ENCODE assay signal across 8 cellular contexts in genomic region chr1:46617108-46617694, GRCh38. TPM values are rescaled to one million over a fixed set of nuclear protein-coding genes. Genes with fewer than 3 reads are reported as not detected.
DNase-seq lines count a peak whose midpoint lies in the region; ATAC-seq and TF ChIP-seq lines count a peak whose summit lies in the region.

No MANE protein-coding gene starts in this region.

- peaks cover 57% of the 10 kb centered on the region for H3K4me1 ChIP-seq in PC-9 (replicated peaks; ENCODE audit: insufficient read depth)
- H3K4me1 ChIP-seq in esophagus muscularis mucosa, result peaks cover 45 to 50% (median 47%) of the 10 kb centered on the region in 4 donors
- H3K4me1 ChIP-seq in neutrophil (ENCODE audit: control insufficient read depth in 1 of 2, insufficient read depth in 1 of 2, low read depth in 1 of 2, low read length in 1 of 2), result peaks cover 35 to 38% of the 10 kb centered on the region in 2 experiments

- H3K27me3 ChIP-seq in PC-9 (ENCODE audit: insufficient read depth, low read depth) (no peaks in the 10 kb centered on the region), esophagus muscularis mucosa (no peaks in the 10 kb centered on the region), neutrophil (no peaks in the 10 kb centered on the region)

- peak overlapping the region; percentile 98 for H3K4me2 ChIP-seq in PC-9

- H3K9me3 Mint-ChIP-seq in Calu3 (ENCODE audit: low read depth, unreplicated experiment), result no peaks in the 10 kb centered on the region

- DNase-seq in Calu3 (no peak), PC-9 (no peak), esophagus muscularis mucosa (ENCODE audit: extremely low spot score) (no peak), NCI-H1092 treated with DMSO at 0.1 percent for 48 hours (lab: John Stamatoyannopoulos, UW) (no peak), NCI-H526 treated with DMSO at 0.1 percent for 48 hours (lab: John Stamatoyannopoulos, UW) (no peak)

- no peaks in the 10 kb centered on the region for H4K20me1 ChIP-seq in PC-9 (ENCODE audit: insufficient read depth)

- H3K27ac ChIP-seq in PC-9, result peak overlapping the region; percentile 53
- peak overlapping the region; percentile 94 to 97 (median 95) for H3K27ac ChIP-seq in esophagus muscularis mucosa (replicated peaks in 1 of 4)
- peak overlapping the region; percentile 77 for H3K27ac ChIP-seq in neutrophil

- peak overlapping the region; percentile 89 for H2AFZ ChIP-seq in PC-9

- intact Hi-C loops in Calu3 (cut with micrococcal nuclease; ENCODE audit: unreplicated experiment), result no loop called here
- intact Hi-C loops in PC-9 (cut with micrococcal nuclease; ENCODE audit: unreplicated experiment), result loop anchor here (2.0 to 10.0 kb wide), 3 partner anchors 68 to 718 kb away; partner anchors contain the start of genes CMPK1 and EFCAB14
- intact Hi-C loops in esophagus muscularis mucosa (cut with DNase I), result loop anchor here (5.0 kb wide), 1 partner anchor 50 kb away; the partner anchor contains the start of gene ATPAF1

- no peaks in the 10 kb centered on the region for H3K36me3 ChIP-seq in PC-9 (ENCODE audit: low read depth)
- peaks cover 0 to 8% (median 4%) of the 10 kb centered on the region in 4 donors for H3K36me3 ChIP-seq in esophagus muscularis mucosa
- no peaks in the 10 kb centered on the region for H3K36me3 ChIP-seq in neutrophil

- H3K4me3 ChIP-seq in PC-9 (peak overlapping the region; percentile 66), esophagus muscularis mucosa (peak overlapping the region; percentile 83 to 99 (median 86)), neutrophil (ENCODE audit: low read depth in 1 of 2, low read length in 1 of 2) (peak overlapping the region; percentile 74 to 93)

- peaks cover 12% of the 10 kb centered on the region for H3K27me3 Mint-ChIP-seq in Calu3 (ENCODE audit: unreplicated experiment)

- no TSS peak for BruUV-seq in Calu3 (replicated peaks; lab: Mats Ljungman, UMichigan)
- TSS peak; percentile 24 for BruUV-seq in PC-9 (replicated peaks; lab: Mats Ljungman, UMichigan)

- ATAC-seq in GM18519 (IDR thresholded peaks at IDR 0.05; ENCODE audit: low FRiP score, unreplicated experiment) (no peak), HG03045 (IDR thresholded peaks at IDR 0.05; ENCODE audit: unreplicated experiment) (no peak)

- H3K27ac Mint-ChIP-seq in Calu3 (ENCODE audit: unreplicated experiment), result peak overlapping the region; percentile 62

- peaks cover 14% of the 10 kb centered on the region for H3F3A ChIP-seq in PC-9 (ENCODE audit: insufficient read depth, low read depth)

- TF ChIP-seq CTCF in Calu3 (IDR thresholded peaks at IDR 0.05; ENCODE audit: unreplicated experiment) (no peak), PC-9 (conservative IDR thresholded peaks at IDR 0.05) (no peak), esophagus muscularis mucosa (IDR thresholded peaks at IDR 0.05) (no peak), neutrophil (IDR thresholded peaks at IDR 0.05) (no peak)

- H3K36me3 Mint-ChIP-seq in Calu3 (ENCODE audit: insufficient read depth, unreplicated experiment), result peaks cover 14% of the 10 kb centered on the region

- peak overlapping the region; percentile 90 for H3K4me3 Mint-ChIP-seq in Calu3 (ENCODE audit: low read depth, unreplicated experiment)

- no peak for TF ChIP-seq EP300 in esophagus muscularis mucosa (IDR thresholded peaks at IDR 0.05)

- no peak for TF ChIP-seq POLR2A in esophagus muscularis mucosa (IDR thresholded peaks at IDR 0.05; ENCODE audit: low read depth)

- 44% methylated on average over 7 of the region's 9 CpGs for WGBS in esophagus muscularis mucosa

- peaks cover 15% of the 10 kb centered on the region for H3K4me1 Mint-ChIP-seq in Calu3 (ENCODE audit: low read depth, unreplicated experiment)

- POLR2A ChIA-PET in PC-9 (lab: Charles Lee; ENCODE audit: unreplicated experiment), result interaction anchor here (0.6 to 1.2 kb wide), 8 partner anchors 13 to 718 kb away, joined by 3 to 28 read pairs (median 4); partner anchors contain the start of gene MKNK1

- H3K9me3 ChIP-seq in PC-9 (ENCODE audit: insufficient read depth, low read depth), result no peaks in the 10 kb centered on the region
- no peaks in the 10 kb centered on the region for H3K9me3 ChIP-seq in esophagus muscularis mucosa
- H3K9me3 ChIP-seq in neutrophil, result no peaks in the 10 kb centered on the region

- CTCF ChIA-PET in Calu3 (lab: Charles Lee) (interaction anchor here (0.9 to 1.4 kb wide), 3 partner anchors 13 to 175 kb away, joined by 3 to 6 read pairs (median 3); partner anchors contain the start of gene MKNK1), PC-9 (lab: Charles Lee) (no interaction called here)

- no peaks in the 10 kb centered on the region for H3K9me2 ChIP-seq in PC-9 (ENCODE audit: insufficient read depth)

- peaks cover 37% of the 10 kb centered on the region for H3K79me2 ChIP-seq in PC-9 (ENCODE audit: low read depth)

RNA-seq across cellular contexts. Expression of gene MOB3C, which starts 0.6 kb away (rescaled TPM):
- total RNA-seq in Calu3 (2022) (8.3 and 9.3 TPM in 2 replicates), PC-9 (2021) (33.9 and 35.2 TPM in 2 replicates), esophagus muscularis mucosa (10 to 100 TPM; 19.5 to 27.0 (median 24.4) TPM)

RNA-seq across cellular contexts. Expression of gene MKNK1, which starts 13.1 kb away (rescaled TPM):
- total RNA-seq in Calu3 (2022) (29.6 and 32.0 TPM in 2 replicates), PC-9 (2021) (103 and 112 TPM in 2 replicates), esophagus muscularis mucosa (10 to 100 TPM; 27.7 to 37.0 (median 29.3) TPM)

RNA-seq across cellular contexts. Expression of gene ATPAF1, which starts 51.0 kb away (rescaled TPM):
- total RNA-seq in Calu3 (2022) (33.9 and 34.5 TPM in 2 replicates), PC-9 (2021) (47.0 and 50.3 TPM in 2 replicates), esophagus muscularis mucosa (10 to 100 TPM; 64.4 to 88.0 (median 68.5) TPM)

RNA-seq across cellular contexts. Expression of gene TEX38, which starts 54.5 kb away (rescaled TPM):
- total RNA-seq in Calu3 (2022) (not detected in 2 replicates), PC-9 (2021) (0.45 TPM in 1 of 2 replicates, not detected in the other), esophagus muscularis mucosa (not detected)
